23 cellular contexts compared by ENCODE assay signal in genomic region chr20:12111431-12112088, GRCh38.
"Had no signal": no experiment of that assay in that cellular context is flagged by ENCODE, and none has a peak within 500 bp of the region (broad histone marks: within the 10 kb centered on the region; RNA-seq: fewer than 3 reads in every experiment).

No MANE protein-coding gene starts in this region.

- H3K27ac ChIP-seq: PC-9, Peyer's patch, SJCRH30 had no signal

- H2AFZ ChIP-seq: PC-9 had no signal

- H3K36me3 ChIP-seq: Peyer's patch, SJCRH30 had no signal

- DNase-seq: IMR-90; NCI-H1092; NCI-H1105 treated with DMSO at 0.1 percent for 48 hours; NCI-H1417 treated with DMSO at 0.1 percent for 48 hours; NCI-H187; NCI-H2029; NCI-H2081 treated with DMSO at 0.1 percent for 48 hours; NCI-H2171; NCI-H226; NCI-H446; NCI-H510A; NCI-H524 treated with DMSO at 0.1 percent for 48 hours; NCI-H69; NCI-H774; NK-92 treated with Interleukin-12 subunit alpha and Interleukin-12 subunit beta, amount 100 ng/mL, for 24 hours; OCI-M1; PC-9; Peyer's patch; SHP77 treated with DMSO at 0.1 percent for 48 hours; SJCRH30; T-cell had no signal

- ATAC-seq: Right ventricle myocardium inferior, SK-N-SH treated with all-trans-retinoic acid at 6 μM for 48 hours, T-cell had no signal

- H3K9me3 ChIP-seq: Peyer's patch, SJCRH30 had no signal

- H3K27me3 ChIP-seq: Peyer's patch, SJCRH30 had no signal

- H3K4me2 ChIP-seq: PC-9 had no signal

- H3K4me3 ChIP-seq: PC-9, Peyer's patch, SJCRH30 had no signal
